Comparison of ENCODE assay signal across 14 cellular contexts in the genomic region with DNA sequence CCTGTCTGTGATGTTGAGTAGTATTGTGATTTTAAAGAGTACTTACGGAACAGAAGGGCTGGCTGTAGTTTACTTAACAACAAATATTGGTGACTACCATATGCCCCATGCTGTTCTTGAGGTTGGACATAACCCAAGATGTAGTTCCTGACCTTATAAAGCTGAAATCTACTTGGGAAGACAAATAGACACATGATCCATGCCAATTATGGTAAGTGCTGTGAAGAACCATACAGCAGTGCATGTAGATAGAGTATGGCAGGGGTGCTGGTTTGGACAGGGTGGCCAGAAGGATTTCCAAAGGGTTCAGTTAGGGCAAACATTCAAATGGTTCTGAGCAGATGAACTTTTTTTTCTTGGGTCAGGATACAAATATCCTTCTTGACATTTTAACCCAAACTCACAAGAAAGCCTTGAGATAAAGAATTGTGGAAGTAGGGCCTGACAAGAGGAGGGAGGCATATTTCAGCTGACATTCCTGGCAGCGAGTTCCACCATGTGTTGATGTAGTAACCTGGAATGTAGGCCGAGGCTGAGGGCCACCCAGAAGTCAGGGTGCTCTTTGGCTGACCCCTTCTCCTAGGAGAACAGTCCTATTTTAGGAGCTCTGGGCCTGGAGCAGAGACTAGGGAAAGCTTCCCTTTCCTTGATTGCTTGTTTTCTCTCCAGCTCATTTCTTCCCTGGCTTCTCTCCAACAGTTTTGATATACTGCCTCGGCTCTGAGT.
DNase-seq lines count a peak whose midpoint lies in the region; ATAC-seq and TF ChIP-seq lines count a peak whose summit lies in the region.
"Had no signal": no experiment of that assay in that cellular context is flagged by ENCODE, and none has a peak within 500 bp of the region (broad histone marks: within the 10 kb centered on the region; RNA-seq: fewer than 3 reads in every experiment).

No MANE protein-coding gene starts in this region.

- peak; percentile 41 for DNase-seq in NCI-H1105 treated with DMSO at 0.1 percent for 48 hours (lab: John Stamatoyannopoulos, UW)
- peak; percentile 16 to 51 (median 35) for DNase-seq in body of pancreas
- DNase-seq in right cardiac atrium: peak; percentile 78 to 92 (median 89)
- DNase-seq in endothelial cell (ENCODE audit: low spot score): no peak
- DNase-seq in NCI-H128 (lab: John Stamatoyannopoulos, UW; ENCODE audit: unreplicated experiment): no peak
- DNase-seq in nephron progenitor cell: no peak
- DNase-seq: activated CD8-positive, alpha-beta T cell treated with anti-CD3 and anti-CD28 coated beads for 36 hours; activated naive CD8-positive, alpha-beta T cell treated with anti-CD3 and anti-CD28 coated beads, Interleukin-2, amount 50 U/mL, for 24 hours; DMS53; esophagus squamous epithelium; NCI-H2171 had no signal

- no peak for TF ChIP-seq POLR2A in body of pancreas (IDR thresholded peaks at IDR 0.05)

- no peak overlapping the region for H3K27ac Mint-ChIP-seq in endothelial cell (ENCODE audit: unreplicated experiment)
- no peak overlapping the region for H3K27ac Mint-ChIP-seq in nephron progenitor cell
- H3K27ac Mint-ChIP-seq: activated CD8-positive, alpha-beta T cell treated with anti-CD3 and anti-CD28 coated beads for 36 hours; activated naive CD8-positive, alpha-beta T cell treated with anti-CD3 and anti-CD28 coated beads, Interleukin-2, amount 50 U/mL, for 24 hours; stimulated activated memory B cell treated with anti-CD40 and anti-IgM and Interleukin-4, amounts not matched to agents 10 μg/mL and 1 μg/mL and 100 μg/mL, for 72 hours had no signal

- WGBS in body of pancreas, 2 donors: 52 to 56% methylated on average over 4 of the region's 4 CpGs
- 30% methylated on average over 4 of the region's 4 CpGs for WGBS in right cardiac atrium

- intact Hi-C loops in body of pancreas (cut with DNase I): no loop called here
- intact Hi-C loops in right cardiac atrium (cut with DNase I): no loop called here

- TF ChIP-seq CTCF in body of pancreas (IDR thresholded peaks at IDR 0.05): no peak
- no peak for TF ChIP-seq CTCF in endothelial cell (IDR thresholded peaks at IDR 0.05; ENCODE audit: unreplicated experiment)
- TF ChIP-seq CTCF in nephron progenitor cell (IDR thresholded peaks at IDR 0.05): no peak

- H3K9ac ChIP-seq in skeletal muscle tissue (ENCODE audit: low read depth in 1 of 3, low read length in 3 of 3): peak overlapping the region in 2 of 3 donors; percentile 5 to 24

- H3K4me3 Mint-ChIP-seq in endothelial cell (ENCODE audit: unreplicated experiment): no peak overlapping the region
- no peak overlapping the region for H3K4me3 Mint-ChIP-seq in nephron progenitor cell
- H3K4me3 Mint-ChIP-seq: activated CD8-positive, alpha-beta T cell treated with anti-CD3 and anti-CD28 coated beads for 36 hours; activated naive CD8-positive, alpha-beta T cell treated with anti-CD3 and anti-CD28 coated beads, Interleukin-2, amount 50 U/mL, for 24 hours; stimulated activated memory B cell treated with anti-CD40 and anti-IgM and Interleukin-4, amounts not matched to agents 10 μg/mL and 1 μg/mL and 100 μg/mL, for 72 hours had no signal

- H3K9me3 ChIP-seq in body of pancreas (no peaks in the 10 kb centered on the region), right cardiac atrium (ENCODE audit: control insufficient read depth, low read length) (no peaks in the 10 kb centered on the region), skeletal muscle tissue (ENCODE audit: control insufficient read depth in 3 of 3, low read length in 3 of 3) (no peaks in the 10 kb centered on the region)
- H3K9me3 ChIP-seq: esophagus squamous epithelium had no signal

- H3K27me3 ChIP-seq in body of pancreas: no peaks in the 10 kb centered on the region
- H3K27me3 ChIP-seq in right cardiac atrium (ENCODE audit: control insufficient read depth, insufficient read depth): no peaks in the 10 kb centered on the region
- no peaks in the 10 kb centered on the region for H3K27me3 ChIP-seq in skeletal muscle tissue (ENCODE audit: control insufficient read depth in 3 of 3, insufficient read depth in 3 of 3, low read length in 3 of 3)
- H3K27me3 ChIP-seq: esophagus squamous epithelium had no signal

- no peaks in the 10 kb centered on the region for H3K9me3 Mint-ChIP-seq in endothelial cell (ENCODE audit: unreplicated experiment)
- no peaks in the 10 kb centered on the region for H3K9me3 Mint-ChIP-seq in nephron progenitor cell
- H3K9me3 Mint-ChIP-seq: activated CD8-positive, alpha-beta T cell treated with anti-CD3 and anti-CD28 coated beads for 36 hours; stimulated activated memory B cell treated with anti-CD40 and anti-IgM and Interleukin-4, amounts not matched to agents 10 μg/mL and 1 μg/mL and 100 μg/mL, for 72 hours had no signal

- no peak overlapping the region for H3K4me3 ChIP-seq in body of pancreas
- H3K4me3 ChIP-seq in right cardiac atrium (ENCODE audit: low read length): no peak overlapping the region
- H3K4me3 ChIP-seq in skeletal muscle tissue (ENCODE audit: low read length in 3 of 3): no peak overlapping the region
- H3K4me3 ChIP-seq: esophagus squamous epithelium had no signal

- H3K36me3 Mint-ChIP-seq in endothelial cell (ENCODE audit: low read depth, unreplicated experiment) (no peaks in the 10 kb centered on the region), nephron progenitor cell (ENCODE audit: low read depth) (no peaks in the 10 kb centered on the region)
- H3K36me3 Mint-ChIP-seq: stimulated activated memory B cell treated with anti-CD40 and anti-IgM and Interleukin-4, amounts not matched to agents 10 μg/mL and 1 μg/mL and 100 μg/mL, for 72 hours had no signal

- no peak overlapping the region for H3K27ac ChIP-seq in body of pancreas
- H3K27ac ChIP-seq in right cardiac atrium (ENCODE audit: low read length): no peak overlapping the region
- peak overlapping the region; percentile 48 for H3K27ac ChIP-seq in skeletal muscle tissue (ENCODE audit: low read depth, low read length)

- H3K4me1 Mint-ChIP-seq in endothelial cell (ENCODE audit: unreplicated experiment) (no peaks in the 10 kb centered on the region), nephron progenitor cell (no peaks in the 10 kb centered on the region)
- H3K4me1 Mint-ChIP-seq: activated naive CD8-positive, alpha-beta T cell treated with anti-CD3 and anti-CD28 coated beads, Interleukin-2, amount 50 U/mL, for 24 hours; stimulated activated memory B cell treated with anti-CD40 and anti-IgM and Interleukin-4, amounts not matched to agents 10 μg/mL and 1 μg/mL and 100 μg/mL, for 72 hours had no signal

- H3K27me3 Mint-ChIP-seq in endothelial cell (ENCODE audit: unreplicated experiment): no peaks in the 10 kb centered on the region
- H3K27me3 Mint-ChIP-seq in nephron progenitor cell (ENCODE audit: low read depth, poor library complexity): peaks cover 3% of the 10 kb centered on the region
- H3K27me3 Mint-ChIP-seq: activated naive CD8-positive, alpha-beta T cell treated with anti-CD3 and anti-CD28 coated beads, Interleukin-2, amount 50 U/mL, for 24 hours had no signal

- H3K36me3 ChIP-seq in body of pancreas (replicated peaks in 1 of 2; ENCODE audit: insufficient read depth in 1 of 2, low read depth in 2 of 2) (no peaks in the 10 kb centered on the region), skeletal muscle tissue (ENCODE audit: control insufficient read depth in 3 of 3, insufficient read depth in 3 of 3, low read length in 3 of 3) (no peaks in the 10 kb centered on the region)
- H3K36me3 ChIP-seq: esophagus squamous epithelium had no signal

- H3K4me1 ChIP-seq in body of pancreas (no peaks in the 10 kb centered on the region), right cardiac atrium (ENCODE audit: control insufficient read depth, insufficient read depth, low read length) (peaks cover 5% of the 10 kb centered on the region), skeletal muscle tissue (ENCODE audit: control insufficient read depth in 3 of 3, insufficient read depth in 3 of 3, low read length in 3 of 3) (peaks cover 8 to 19% (median 15%) of the 10 kb centered on the region in 3 donors)

- ATAC-seq in body of pancreas (peak; percentile 48), right cardiac atrium (peak; percentile 96 to 99), GM19035 (IDR thresholded peaks at IDR 0.05; ENCODE audit: unreplicated experiment) (no peak)
- ATAC-seq: activated CD8-positive, alpha-beta T cell treated with anti-CD3 and anti-CD28 coated beads for 36 hours; activated naive CD8-positive, alpha-beta T cell treated with anti-CD3 and anti-CD28 coated beads, Interleukin-2, amount 50 U/mL, for 24 hours; stimulated activated memory B cell treated with anti-CD40 and anti-IgM and Interleukin-4, amounts not matched to agents 10 μg/mL and 1 μg/mL and 100 μg/mL, for 72 hours had no signal

Comparison
In these comparisons a context has a peak if more than half of its experiments do, and no peak if none do; other contexts are left out.
1. DNase-seq: peak in NCI-H1105 treated with DMSO at 0.1 percent for 48 hours (single experiment), body of pancreas (4 of 4) and right cardiac atrium (3 of 3); none in endothelial cell (single experiment), NCI-H128 (single experiment) and nephron progenitor cell (single experiment).